ENCODE assay signal across 8 cellular contexts in the genomic region with DNA sequence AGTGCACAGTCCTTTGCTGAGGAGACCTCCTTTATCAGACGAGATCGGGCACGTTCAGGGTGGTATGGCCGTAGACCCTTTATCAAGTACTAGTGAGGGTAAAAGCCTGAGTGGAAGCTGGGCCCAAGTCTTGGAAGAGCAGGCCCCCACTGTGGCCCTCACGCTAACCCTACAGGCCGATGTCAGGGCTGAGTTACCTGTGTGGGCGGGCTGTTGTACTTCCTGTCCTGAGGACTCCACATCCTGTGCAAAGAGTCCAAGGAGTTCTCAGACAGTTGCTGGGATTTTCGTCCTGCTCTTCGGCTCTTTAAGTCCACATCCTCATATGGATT. TPM values are rescaled to one million over a fixed set of nuclear protein-coding genes. Genes with fewer than 3 reads are reported as not detected.
DNase-seq lines count a peak whose midpoint lies in the region; ATAC-seq and TF ChIP-seq lines count a peak whose summit lies in the region.
"Had no signal": no experiment of that assay in that cellular context is flagged by ENCODE, and none has a peak within 500 bp of the region (broad histone marks: within the 10 kb centered on the region; RNA-seq: fewer than 3 reads in every experiment).

No MANE protein-coding gene starts in this region.

- TF ChIP-seq EP300 in Ishikawa (IDR thresholded peaks at IDR 0.05; ENCODE audit: borderline replicate concordance) = no peak

- H3K4me1 Mint-ChIP-seq in naive B cell (peaks cover 20 to 25% (median 21%) of the 10 kb centered on the region in 3 donors), type B pancreatic cell (ENCODE audit: unreplicated experiment) (peaks cover 45% of the 10 kb centered on the region)

- ATAC-seq in naive B cell (ENCODE audit: low read depth in 2 of 2) (no peak), HG02759 (IDR thresholded peaks at IDR 0.05; ENCODE audit: unreplicated experiment) (no peak), GM18519 (IDR thresholded peaks at IDR 0.05; ENCODE audit: low FRiP score, unreplicated experiment) (no peak)

- peak overlapping the region in 6 of 8 donors; percentile 8 to 53 (median 32) for H3K4me3 Mint-ChIP-seq in naive B cell
- no peak overlapping the region for H3K4me3 Mint-ChIP-seq in type B pancreatic cell

- DNase-seq in naive B cell = no peak
- DNase-seq in type B pancreatic cell (ENCODE audit: extremely low spot score, unreplicated experiment) = no peak
- DNase-seq in NCI-H2196 (lab: John Stamatoyannopoulos, UW; ENCODE audit: unreplicated experiment) = no peak
- DNase-seq: activated naive CD4-positive, alpha-beta T cell had no signal

- TF ChIP-seq CTCF in type B pancreatic cell (conservative IDR thresholded peaks at IDR 0.05) = no peak

- H3K36me3 Mint-ChIP-seq in naive B cell (no peaks in the 10 kb centered on the region), type B pancreatic cell (peaks cover 14% of the 10 kb centered on the region)

- TF ChIP-seq RAD21 in Ishikawa (IDR thresholded peaks at IDR 0.05; ENCODE audit: low read depth) = no peak

- H3K27ac ChIP-seq in cingulate gyrus (ENCODE audit: low read depth, low read length) = peak overlapping the region; percentile 73

- H3K27ac Mint-ChIP-seq in naive B cell = no peak overlapping the region
- H3K27ac Mint-ChIP-seq in type B pancreatic cell = peak overlapping the region; percentile 64

- H3K27me3 Mint-ChIP-seq in naive B cell (peaks cover 0 to 26% (median 13%) of the 10 kb centered on the region in 3 donors), type B pancreatic cell (no peaks in the 10 kb centered on the region)

- H3K9me3 Mint-ChIP-seq in naive B cell = no peaks in the 10 kb centered on the region
- no peaks in the 10 kb centered on the region for H3K9me3 Mint-ChIP-seq in type B pancreatic cell

TF ChIP-seq in Ishikawa, 13 proteins besides CTCF, POLR2A, EP300 and RAD21:
- TF ChIP-seq FOXM1 (IDR thresholded peaks at IDR 0.05; ENCODE audit: borderline replicate concordance, low read depth) = no peak
- no peak for TF ChIP-seq REST (IDR thresholded peaks at IDR 0.05; ENCODE audit: low read depth)
- TF ChIP-seq EGR1 (IDR thresholded peaks at IDR 0.05) = peak; percentile 19; the same call in 1 of the 2 replicates

RNA-seq across cellular contexts. Expression of gene RPL27A, which starts 34.9 kb away (rescaled TPM):
- polyA plus RNA-seq in naive B cell (ENCODE audit: low read depth in 6 of 6) = 1,000 to 10,000 TPM; 2,246 to 4,262 (median 3,486) TPM
- 877 and 979 TPM in 2 replicates for total RNA-seq in type B pancreatic cell (ENCODE audit: low replicate concordance)

RNA-seq across cellular contexts. Expression of gene TRIM66, which starts 35.0 kb away (rescaled TPM):
- polyA plus RNA-seq in naive B cell (ENCODE audit: low read depth in 6 of 6) = 1 to 10 TPM in 2 of 6 donors, under 1 TPM in 3, not detected in 1; 0.31 to 1.7 (median 0.95) TPM
- 5.9 and 8.5 TPM in 2 replicates for total RNA-seq in type B pancreatic cell (ENCODE audit: low replicate concordance)
